18 cellular contexts compared by ENCODE assay signal in the genomic region with DNA sequence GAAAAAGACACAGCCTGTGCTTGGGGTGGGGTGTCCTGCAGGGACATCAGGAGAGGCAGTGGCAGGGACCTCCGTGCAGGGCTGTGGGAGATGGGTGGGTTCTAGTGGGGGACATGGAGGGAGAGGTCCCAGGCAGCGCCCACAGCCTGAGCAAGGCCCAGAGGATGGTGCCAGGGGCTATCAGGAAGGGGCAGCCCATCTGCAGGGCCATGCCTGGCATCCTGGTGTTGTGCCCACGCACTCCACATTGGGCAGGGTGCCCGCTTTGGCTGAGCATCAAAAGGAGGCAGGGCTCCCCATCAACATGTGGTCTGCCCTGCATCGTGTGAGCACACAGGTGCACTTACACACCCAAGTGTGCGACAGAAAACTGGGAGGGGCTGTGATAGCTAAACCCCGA.
"Had no signal": no experiment of that assay in that cellular context is flagged by ENCODE, and none has a peak within 500 bp of the region (broad histone marks: within the 10 kb centered on the region; RNA-seq: fewer than 3 reads in every experiment).

No MANE protein-coding gene starts in this region.

- DNase-seq: activated CD4-positive, alpha-beta T cell treated with anti-CD3 and anti-CD28 coated beads, Interleukin-2, amount 10 ng/mL, durations not matched to agents 24 days and 14 days; activated CD8-positive, alpha-beta T cell treated with anti-CD3 and anti-CD28 coated beads, Interleukin-2, amount 10 ng/mL, durations not matched to agents 7 days and 5 days; activated naive CD4-positive, alpha-beta T cell treated with anti-CD3 and anti-CD28 coated beads, Interleukin-2, amount 50 U/mL, for 16 hours; activated T-cell treated with anti-CD3 and anti-CD28 coated beads, Interleukin-2, amount 50 U/mL, for 24 hours; cerebellar nuclear complex; cortex of kidney; erythroblast; foreskin melanocyte; glutamatergic neuron; hypothalamus; islet precursor cell; left colon; nephron progenitor cell; occipital lobe; T1000; transverse colon had no signal

- H3K27me3 ChIP-seq: breast epithelium, transverse colon had no signal

- ATAC-seq: activated CD8-positive, alpha-beta T cell treated with anti-CD3 and anti-CD28 coated beads, Interleukin-2, amount 10 ng/mL, durations not matched to agents 7 days and 5 days; left colon had no signal

- H3K9me3 ChIP-seq: breast epithelium, transverse colon had no signal

- H3K4me3 ChIP-seq: breast epithelium, lung, transverse colon had no signal

- H3K36me3 ChIP-seq: breast epithelium, transverse colon had no signal

- H3K27ac ChIP-seq: breast epithelium, transverse colon had no signal

- H3K4me1 ChIP-seq: breast epithelium, transverse colon had no signal
